Comparison of ENCODE assay signal across 10 cellular contexts in the genomic region with DNA sequence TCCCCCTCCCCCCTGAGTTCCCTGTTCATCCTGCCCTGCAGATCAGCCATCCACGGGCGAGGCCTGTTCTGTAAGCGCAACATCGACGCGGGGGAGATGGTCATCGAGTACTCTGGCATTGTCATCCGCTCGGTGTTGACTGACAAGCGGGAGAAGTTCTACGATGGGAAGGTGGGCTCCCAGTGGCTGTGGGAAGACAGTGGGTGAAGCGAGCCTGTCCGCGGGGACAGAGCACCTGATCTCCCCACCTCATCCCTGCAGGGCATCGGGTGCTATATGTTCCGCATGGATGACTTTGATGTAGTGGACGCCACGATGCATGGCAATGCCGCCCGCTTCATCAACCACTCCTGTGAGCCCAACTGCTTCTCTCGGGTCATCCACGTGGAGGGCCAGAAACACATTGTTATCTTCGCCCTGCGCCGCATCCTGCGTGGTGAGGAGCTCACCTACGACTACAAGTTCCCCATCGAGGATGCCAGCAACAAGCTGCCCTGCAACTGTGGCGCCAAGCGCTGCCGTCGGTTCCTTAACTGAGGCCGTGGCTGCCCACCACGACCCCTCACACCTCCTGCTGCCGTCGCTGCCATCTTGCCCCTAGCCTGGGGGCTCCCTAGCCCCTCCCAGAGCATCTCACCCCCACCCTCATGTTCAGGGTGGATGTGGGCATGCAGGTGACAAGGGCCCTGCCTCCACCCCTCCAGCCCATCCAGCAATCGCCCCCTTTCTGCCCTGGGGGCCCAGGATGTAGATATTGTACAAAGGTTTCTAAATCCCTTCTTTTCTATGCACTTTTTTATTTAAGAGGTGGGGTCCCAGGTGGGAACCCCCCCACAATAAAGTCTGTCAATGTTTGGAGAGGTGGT. TPM values are rescaled to one million over a fixed set of nuclear protein-coding genes. Genes with fewer than 3 reads are reported as not detected.
DNase-seq lines count a peak whose midpoint lies in the region; ATAC-seq, FAIRE-seq and TF ChIP-seq lines count a peak whose summit lies in the region.
"Had no signal": no experiment of that assay in that cellular context is flagged by ENCODE, and none has a peak within 500 bp of the region (broad histone marks: within the 10 kb centered on the region; RNA-seq: fewer than 3 reads in every experiment).

No MANE protein-coding gene starts in this region.

- no peak overlapping the region for H3K4me2 ChIP-seq in K562 (ENCODE audit: insufficient read depth, low read length)

- H3K27ac Mint-ChIP-seq in activated naive CD4-positive, alpha-beta T cell treated with anti-CD3 and anti-CD28 coated beads for 36 hours = no peak overlapping the region
- no peak overlapping the region for H3K27ac Mint-ChIP-seq in activated naive CD4-positive, alpha-beta T cell treated with anti-CD3 and anti-CD28 coated beads, Interleukin-2, amount 10 ng/mL, durations not matched to agents 7 days and 5 days
- peak overlapping the region; percentile 92 for H3K27ac Mint-ChIP-seq in stimulated activated naive B cell treated with anti-CD40 and anti-IgM and Interleukin-4, amounts not matched to agents 10 μg/mL and 1 μg/mL and 100 μg/mL, for 72 hours

- peaks cover 15 to 43% of the 10 kb centered on the region in 2 experiments; a peak in 4 of 5 replicates for H3K4me1 ChIP-seq in K562 (replicated peaks in 1 of 2; ENCODE audit: control insufficient read depth in 2 of 2, insufficient read depth in 2 of 2, low read length in 2 of 2)

- no peak for TF ChIP-seq RAD21 in K562 (CRISPR knock-in tag; conservative IDR thresholded peaks at IDR 0.05 in 1 of 2, IDR thresholded peaks at IDR 0.05 in 1 of 2)

- peaks cover 41% of the 10 kb centered on the region for H3K36me3 Mint-ChIP-seq in activated naive CD4-positive, alpha-beta T cell treated with anti-CD3 and anti-CD28 coated beads for 36 hours (ENCODE audit: low read depth)
- peaks cover 42% of the 10 kb centered on the region for H3K36me3 Mint-ChIP-seq in activated naive CD4-positive, alpha-beta T cell treated with anti-CD3 and anti-CD28 coated beads, Interleukin-2, amount 10 ng/mL, durations not matched to agents 7 days and 5 days
- H3K36me3 Mint-ChIP-seq in stimulated activated naive B cell treated with anti-CD40 and anti-IgM and Interleukin-4, amounts not matched to agents 10 μg/mL and 1 μg/mL and 100 μg/mL, for 72 hours = peaks cover 62 to 82% of the 10 kb centered on the region in 2 donors

- CTCF ChIA-PET in activated naive CD4-positive, alpha-beta T cell treated with anti-CD3 and anti-CD28 coated beads for 36 hours (lab: Charles Lee) = interaction anchor here (0.7 to 1.1 kb wide), 3 partner anchors 20 to 45 kb away, joined by 3 to 4 read pairs (median 3); no protein-coding TSS in a partner anchor
- CTCF ChIA-PET in activated naive CD4-positive, alpha-beta T cell treated with anti-CD3 and anti-CD28 coated beads, Interleukin-2, amount 10 ng/mL, durations not matched to agents 7 days and 5 days (lab: Charles Lee) = interaction anchor here (1.1 to 1.9 kb wide), 6 partner anchors 10 to 90 kb away, joined by 3 to 8 read pairs (median 4); a partner anchor contains a TSS
- CTCF ChIA-PET in K562 (lab: Yijun Ruan, JAX; ENCODE audit: low intra/inter-chr PET ratio) = no interaction called here

- H2AFZ ChIP-seq in K562 (ENCODE audit: low read depth, low read length) = no peak overlapping the region

- in situ Hi-C loops in K562 (cut with MboI) = no loop called here

- H3K9ac ChIP-seq in K562 (ENCODE audit: insufficient read depth in 1 of 2, low read depth in 2 of 2, low read length in 2 of 2) = peak overlapping the region in 1 of 2 experiments; percentile 21; a peak in 1 of 4 replicates

- TF ChIP-seq POLR2A in K562 (conservative IDR thresholded peaks at IDR 0.05) = no peak

- H4K20me1 ChIP-seq in K562 (replicated peaks; ENCODE audit: control insufficient read depth, insufficient read depth, low read length) = no peaks in the 10 kb centered on the region

- DNase-seq in activated naive CD4-positive, alpha-beta T cell treated with anti-CD3 and anti-CD28 coated beads for 36 hours = no peak
- no peak for DNase-seq in activated naive CD4-positive, alpha-beta T cell treated with anti-CD3 and anti-CD28 coated beads, Interleukin-2, amount 10 ng/mL, durations not matched to agents 7 days and 5 days
- DNase-seq in K562 (ENCODE audit: extremely low read depth in 1 of 4, low spot score in 3 of 4) (no peak), GDM1 (lab: John Stamatoyannopoulos, UW) (no peak)
- no peak for DNase-seq in stimulated activated naive B cell treated with anti-CD40 and anti-IgM and Interleukin-4, amounts not matched to agents 10 μg/mL and 1 μg/mL and 100 μg/mL, for 72 hours
- DNase-seq: gastrocnemius medialis, midbrain, NCI-H2171 treated with DMSO at 0.1 percent for 48 hours, WERI-Rb-1 had no signal

- 92% methylated on average over 36 of the region's 37 CpGs for WGBS in K562 (ENCODE audit: insufficient coverage, low coverage, missing lambda C conversion rate)

- H3K9me3 Mint-ChIP-seq in activated naive CD4-positive, alpha-beta T cell treated with anti-CD3 and anti-CD28 coated beads for 36 hours = no peaks in the 10 kb centered on the region
- H3K9me3 Mint-ChIP-seq in activated naive CD4-positive, alpha-beta T cell treated with anti-CD3 and anti-CD28 coated beads, Interleukin-2, amount 10 ng/mL, durations not matched to agents 7 days and 5 days = no peaks in the 10 kb centered on the region
- H3K9me3 Mint-ChIP-seq in stimulated activated naive B cell treated with anti-CD40 and anti-IgM and Interleukin-4, amounts not matched to agents 10 μg/mL and 1 μg/mL and 100 μg/mL, for 72 hours = no peaks in the 10 kb centered on the region

- H3K27ac ChIP-seq in K562 (ENCODE audit: extremely low read depth, low read depth, low read length) = no peak overlapping the region
- H3K27ac ChIP-seq: WERI-Rb-1 had no signal

- TF ChIP-seq CTCF in K562 (IDR thresholded peaks at IDR 0.05 in 2 of 3, conservative IDR thresholded peaks at IDR 0.05 in 1 of 3; ENCODE audit: insufficient read depth in 2 of 3, low read depth in 1 of 3, low read length in 3 of 3) = no peak

- H3K4me3 ChIP-seq in K562 = no peak overlapping the region
- H3K4me3 ChIP-seq: gastrocnemius medialis had no signal

- peaks cover 29% of the 10 kb centered on the region for H3K4me1 Mint-ChIP-seq in activated naive CD4-positive, alpha-beta T cell treated with anti-CD3 and anti-CD28 coated beads for 36 hours (ENCODE audit: low read depth)
- peaks cover 44% of the 10 kb centered on the region for H3K4me1 Mint-ChIP-seq in activated naive CD4-positive, alpha-beta T cell treated with anti-CD3 and anti-CD28 coated beads, Interleukin-2, amount 10 ng/mL, durations not matched to agents 7 days and 5 days
- H3K4me1 Mint-ChIP-seq in stimulated activated naive B cell treated with anti-CD40 and anti-IgM and Interleukin-4, amounts not matched to agents 10 μg/mL and 1 μg/mL and 100 μg/mL, for 72 hours = peaks cover 42 to 74% of the 10 kb centered on the region in 2 donors

- ATAC-seq in K562 (no peak), GM21423 (IDR thresholded peaks at IDR 0.05; ENCODE audit: unreplicated experiment) (no peak)
- no peak for ATAC-seq in stimulated activated naive B cell treated with anti-CD40 and anti-IgM and Interleukin-4, amounts not matched to agents 10 μg/mL and 1 μg/mL and 100 μg/mL, for 72 hours (replicated peaks)
- ATAC-seq: gastrocnemius medialis had no signal

- no peaks in the 10 kb centered on the region for H3K27me3 Mint-ChIP-seq in activated naive CD4-positive, alpha-beta T cell treated with anti-CD3 and anti-CD28 coated beads for 36 hours (ENCODE audit: low read depth)
- no peaks in the 10 kb centered on the region for H3K27me3 Mint-ChIP-seq in activated naive CD4-positive, alpha-beta T cell treated with anti-CD3 and anti-CD28 coated beads, Interleukin-2, amount 10 ng/mL, durations not matched to agents 7 days and 5 days
- H3K27me3 Mint-ChIP-seq in stimulated activated naive B cell treated with anti-CD40 and anti-IgM and Interleukin-4, amounts not matched to agents 10 μg/mL and 1 μg/mL and 100 μg/mL, for 72 hours = no peaks in the 10 kb centered on the region

- no peaks in the 10 kb centered on the region for H3K27me3 ChIP-seq in K562 (ENCODE audit: control insufficient read depth in 2 of 2, insufficient read depth in 2 of 2, low read length in 2 of 2)
- H3K27me3 ChIP-seq: gastrocnemius medialis had no signal

- TF ChIP-seq EP300 in K562 (IDR thresholded peaks at IDR 0.05; ENCODE audit: low read length) = no peak

- no peaks in the 10 kb centered on the region for H3K9me1 ChIP-seq in K562 (ENCODE audit: control insufficient read depth, insufficient read depth, low read length)

- POLR2A ChIA-PET in K562 (lab: Yijun Ruan, JAX) = interaction anchor here (1.4 to 2.7 kb wide), 3 partner anchors 10 to 18 kb away, joined by 5 to 19 read pairs (median 7); no protein-coding TSS in a partner anchor

- H3K36me3 ChIP-seq in K562 (ENCODE audit: control insufficient read depth, insufficient read depth, low read length) = peaks cover 70% of the 10 kb centered on the region; the same call in 2 of the 3 replicates

- no peaks in the 10 kb centered on the region; the same call in 2 of the 3 replicates for H3K79me2 ChIP-seq in K562 (ENCODE audit: control insufficient read depth, insufficient read depth, low read length)

- no peaks in the 10 kb centered on the region for H3K9me3 ChIP-seq in K562 (replicated peaks; ENCODE audit: control insufficient read depth, insufficient read depth, low read depth, low read length)
- H3K9me3 ChIP-seq: gastrocnemius medialis had no signal

- intact Hi-C loops in activated naive CD4-positive, alpha-beta T cell treated with anti-CD3 and anti-CD28 coated beads for 36 hours (cut with micrococcal nuclease) = no loop called here
- intact Hi-C loops in K562 (cut with micrococcal nuclease) = no loop called here

- H3K4me3 Mint-ChIP-seq in activated naive CD4-positive, alpha-beta T cell treated with anti-CD3 and anti-CD28 coated beads for 36 hours = peak overlapping the region; percentile 36
- H3K4me3 Mint-ChIP-seq in activated naive CD4-positive, alpha-beta T cell treated with anti-CD3 and anti-CD28 coated beads, Interleukin-2, amount 10 ng/mL, durations not matched to agents 7 days and 5 days = no peak overlapping the region
- H3K4me3 Mint-ChIP-seq in stimulated activated naive B cell treated with anti-CD40 and anti-IgM and Interleukin-4, amounts not matched to agents 10 μg/mL and 1 μg/mL and 100 μg/mL, for 72 hours = peak overlapping the region; percentile 40 to 57

- FAIRE-seq in K562 (lab: Jason Lieb, UNC) = no peak

- BruUV-seq in K562 (replicated peaks; lab: Mats Ljungman, UMichigan) = TSS peak; percentile 47

RNA-seq across cellular contexts. Expression of a gene that starts 4.0 kb away (rescaled TPM):
- 10 to 100 TPM; 51.0 to 52.8 TPM for total RNA-seq in activated naive CD4-positive, alpha-beta T cell treated with anti-CD3 and anti-CD28 coated beads for 36 hours
- total RNA-seq in K562 (2011; cell fraction: chromatin; rRNA removed; ENCODE audit: low replicate concordance) = 4.8 and 9.7 TPM in 2 replicates
- 8.8 and 9.6 TPM in 2 replicates for total RNA-seq in K562 (2011; cell fraction: nucleolus; rRNA removed)
- 5.4 and 9.5 TPM in 2 replicates for total RNA-seq in K562 (2011; cell fraction: nucleoplasm; rRNA removed)
- total RNA-seq in K562 (2014; rRNA removed) = 12.1 and 14.3 TPM in 2 replicates
- 1.2 and 3.6 TPM in 2 replicates for total RNA-seq in K562 (2014; rRNA removed; fragmentation: Illumina TruSeq; extraction: Trizol)
- total RNA-seq in K562 (2015; rRNA removed; fragmentation: Illumina TruSeq; extraction: Trizol) = 4.6 and 9.1 TPM in 2 replicates
- total RNA-seq in K562 (2021) = 7.8 and 12.1 TPM in 2 replicates
- polyA plus RNA-seq in K562 (2011; rRNA removed) = 4.0 and 4.2 TPM in 2 replicates
- polyA plus RNA-seq in K562 (2011; cell fraction: cytosol; rRNA removed) = 8.8 and 25.3 TPM in 2 replicates
- 15.2 and 21.1 TPM in 2 replicates for polyA plus RNA-seq in K562 (2011; cell fraction: nucleus; rRNA removed)
- 10.9 and 14.5 TPM in 2 replicates for polyA plus RNA-seq in K562 (2012)
- polyA plus RNA-seq in K562 (2014; fragmentation: Illumina TruSeq; extraction: Trizol) = 6.8 and 9.2 TPM in 2 replicates
- polyA plus RNA-seq in K562 (2014; fragmentation: Nextera tagmentation; extraction: Ambion mirVana) = 1 to 10 TPM; 1.0 to 2.6 TPM
- 11.6 and 15.0 TPM in 2 replicates for polyA plus RNA-seq in K562 (2014; rRNA removed)
- polyA minus RNA-seq in K562 (2011; rRNA and poly(A)+ RNA removed) = 0.75 and 0.98 TPM in 2 replicates
- polyA minus RNA-seq in K562 (2011; cell fraction: cytosol; rRNA and poly(A)+ RNA removed) = 4.4 and 7.9 TPM in 2 replicates
- 2.8 and 3.2 TPM in 2 replicates for polyA minus RNA-seq in K562 (2011; cell fraction: nucleus; rRNA and poly(A)+ RNA removed)

RNA-seq across cellular contexts. Expression of a gene that starts 7.0 kb away (rescaled TPM):
- total RNA-seq in activated naive CD4-positive, alpha-beta T cell treated with anti-CD3 and anti-CD28 coated beads for 36 hours = 10 to 100 TPM; 41.8 to 44.2 TPM
- 25.9 and 46.7 TPM in 2 replicates for total RNA-seq in K562 (2011; cell fraction: chromatin; rRNA removed; ENCODE audit: low replicate concordance)
- 26.5 and 31.5 TPM in 2 replicates for total RNA-seq in K562 (2011; cell fraction: nucleolus; rRNA removed)
- 29.8 and 35.6 TPM in 2 replicates for total RNA-seq in K562 (2011; cell fraction: nucleoplasm; rRNA removed)
- total RNA-seq in K562 (2014; rRNA removed) = 11.3 and 14.0 TPM in 2 replicates
- 6.6 and 8.4 TPM in 2 replicates for total RNA-seq in K562 (2014; rRNA removed; fragmentation: Illumina TruSeq; extraction: Trizol)
- 8.9 and 12.6 TPM in 2 replicates for total RNA-seq in K562 (2015; rRNA removed; fragmentation: Illumina TruSeq; extraction: Trizol)
- 11.2 and 14.8 TPM in 2 replicates for total RNA-seq in K562 (2021)
- 9.5 and 16.9 TPM in 2 replicates for polyA plus RNA-seq in K562 (2011; rRNA removed)
- polyA plus RNA-seq in K562 (2011; cell fraction: cytosol; rRNA removed) = 12.9 and 18.3 TPM in 2 replicates
- polyA plus RNA-seq in K562 (2011; cell fraction: nucleus; rRNA removed) = 85.9 and 97.8 TPM in 2 replicates
- 14.7 and 19.2 TPM in 2 replicates for polyA plus RNA-seq in K562 (2012)
- polyA plus RNA-seq in K562 (2014; fragmentation: Illumina TruSeq; extraction: Trizol) = 14.4 and 16.7 TPM in 2 replicates
- polyA plus RNA-seq in K562 (2014; fragmentation: Nextera tagmentation; extraction: Ambion mirVana) = 10 to 100 TPM in 1 of 2 experiments, 1 to 10 TPM in 1; 9.7 to 16.7 TPM
- polyA plus RNA-seq in K562 (2014; rRNA removed) = 14.4 and 19.5 TPM in 2 replicates
- polyA minus RNA-seq in K562 (2011; rRNA and poly(A)+ RNA removed) = 4.6 and 7.1 TPM in 2 replicates
- 3.1 and 9.3 TPM in 2 replicates for polyA minus RNA-seq in K562 (2011; cell fraction: cytosol; rRNA and poly(A)+ RNA removed)
- polyA minus RNA-seq in K562 (2011; cell fraction: nucleus; rRNA and poly(A)+ RNA removed) = 10.8 and 16.2 TPM in 2 replicates

RNA-seq across cellular contexts. Expression of a gene that starts 7.2 kb away (rescaled TPM):
- total RNA-seq in activated naive CD4-positive, alpha-beta T cell treated with anti-CD3 and anti-CD28 coated beads for 36 hours = 10 to 100 TPM; 32.4 to 37.7 TPM
- total RNA-seq in K562 (2011; cell fraction: chromatin; rRNA removed; ENCODE audit: low replicate concordance) = 14.8 and 25.8 TPM in 2 replicates
- total RNA-seq in K562 (2011; cell fraction: nucleolus; rRNA removed) = 38.7 and 45.7 TPM in 2 replicates
- total RNA-seq in K562 (2011; cell fraction: nucleoplasm; rRNA removed) = 23.4 and 27.6 TPM in 2 replicates
- total RNA-seq in K562 (2014; rRNA removed) (42.3 and 49.6 TPM in 2 replicates), K562 (2014; rRNA removed; fragmentation: Illumina TruSeq; extraction: Trizol) (48.0 and 53.3 TPM in 2 replicates), K562 (2015; rRNA removed; fragmentation: Illumina TruSeq; extraction: Trizol) (59.0 and 61.1 TPM in 2 replicates), K562 (2021) (63.1 and 65.7 TPM in 2 replicates)
- polyA plus RNA-seq in K562 (2011; rRNA removed) (29.6 and 34.5 TPM in 2 replicates), K562 (2014; fragmentation: Illumina TruSeq; extraction: Trizol) (54.2 and 58.6 TPM in 2 replicates), K562 (2014; fragmentation: Nextera tagmentation; extraction: Ambion mirVana) (100 to 1,000 TPM; 261 to 299 TPM), K562 (2014; rRNA removed) (76.5 and 79.2 TPM in 2 replicates)
- 47.5 and 76.3 TPM in 2 replicates for polyA plus RNA-seq in K562 (2011; cell fraction: cytosol; rRNA removed)
- 25.2 and 26.0 TPM in 2 replicates for polyA plus RNA-seq in K562 (2011; cell fraction: nucleus; rRNA removed)
- polyA plus RNA-seq in K562 (2012) = 61.9 and 63.5 TPM in 2 replicates
- polyA minus RNA-seq in K562 (2011; rRNA and poly(A)+ RNA removed) = 22.1 and 30.1 TPM in 2 replicates
- polyA minus RNA-seq in K562 (2011; cell fraction: cytosol; rRNA and poly(A)+ RNA removed) = 10.7 and 13.5 TPM in 2 replicates
- polyA minus RNA-seq in K562 (2011; cell fraction: nucleus; rRNA and poly(A)+ RNA removed) = 5.4 and 7.6 TPM in 2 replicates

RNA-seq across cellular contexts. Expression of a gene that starts 10.1 kb away (rescaled TPM):
- 1 to 10 TPM; 5.7 to 9.7 TPM for total RNA-seq in activated naive CD4-positive, alpha-beta T cell treated with anti-CD3 and anti-CD28 coated beads for 36 hours
- 16.9 and 59.4 TPM in 2 replicates for total RNA-seq in K562 (2011; cell fraction: chromatin; rRNA removed; ENCODE audit: low replicate concordance)
- 32.5 and 40.4 TPM in 2 replicates for total RNA-seq in K562 (2011; cell fraction: nucleolus; rRNA removed)
- total RNA-seq in K562 (2011; cell fraction: nucleoplasm; rRNA removed) = 22.7 and 31.1 TPM in 2 replicates
- total RNA-seq in K562 (2014; rRNA removed) (7.7 and 10.3 TPM in 2 replicates), K562 (2014; rRNA removed; fragmentation: Illumina TruSeq; extraction: Trizol) (5.0 and 5.7 TPM in 2 replicates), K562 (2015; rRNA removed; fragmentation: Illumina TruSeq; extraction: Trizol) (8.5 and 8.6 TPM in 2 replicates), K562 (2021) (9.2 TPM in 2 replicates)
- polyA plus RNA-seq in K562 (2011; rRNA removed) (4.4 and 8.7 TPM in 2 replicates), K562 (2014; fragmentation: Illumina TruSeq; extraction: Trizol) (11.5 and 14.4 TPM in 2 replicates), K562 (2014; fragmentation: Nextera tagmentation; extraction: Ambion mirVana) (1 to 10 TPM; 1.2 to 3.1 TPM), K562 (2014; rRNA removed) (9.0 and 12.5 TPM in 2 replicates)
- polyA plus RNA-seq in K562 (2011; cell fraction: cytosol; rRNA removed) = 11.6 and 13.7 TPM in 2 replicates
- 45.6 and 54.7 TPM in 2 replicates for polyA plus RNA-seq in K562 (2011; cell fraction: nucleus; rRNA removed)
- 7.4 and 16.7 TPM in 2 replicates for polyA plus RNA-seq in K562 (2012)
- 4.6 and 4.8 TPM in 2 replicates for polyA minus RNA-seq in K562 (2011; rRNA and poly(A)+ RNA removed)
- 12.8 and 14.8 TPM in 2 replicates for polyA minus RNA-seq in K562 (2011; cell fraction: cytosol; rRNA and poly(A)+ RNA removed)
- polyA minus RNA-seq in K562 (2011; cell fraction: nucleus; rRNA and poly(A)+ RNA removed) = 13.2 and 21.9 TPM in 2 replicates

RNA-seq across cellular contexts. Expression of a gene that starts 18.6 kb away (rescaled TPM):
- total RNA-seq in activated naive CD4-positive, alpha-beta T cell treated with anti-CD3 and anti-CD28 coated beads for 36 hours = under 1 TPM; 0.40 to 0.55 TPM
- 0.32 TPM in 1 of 2 replicates, not detected in the other for total RNA-seq in K562 (2011; cell fraction: chromatin; rRNA removed; ENCODE audit: low replicate concordance)
- total RNA-seq in K562 (2011; cell fraction: nucleolus; rRNA removed) = 0.50 and 0.92 TPM in 2 replicates
- not detected in 2 replicates for total RNA-seq in K562 (2011; cell fraction: nucleoplasm; rRNA removed)
- not detected in 2 replicates for total RNA-seq in K562 (2014; rRNA removed)
- total RNA-seq in K562 (2014; rRNA removed; fragmentation: Illumina TruSeq; extraction: Trizol) = not detected in 2 replicates
- not detected in 2 replicates for total RNA-seq in K562 (2015; rRNA removed; fragmentation: Illumina TruSeq; extraction: Trizol)
- 0.40 and 0.55 TPM in 2 replicates for total RNA-seq in K562 (2021)
- polyA plus RNA-seq in K562 (2011; rRNA removed) = 0.05 TPM in 1 of 2 replicates, not detected in the other
- 0.10 and 0.13 TPM in 2 replicates for polyA plus RNA-seq in K562 (2011; cell fraction: cytosol; rRNA removed)
- polyA plus RNA-seq in K562 (2011; cell fraction: nucleus; rRNA removed) = 0.24 and 0.63 TPM in 2 replicates
- polyA plus RNA-seq in K562 (2012) = 0.07 and 0.51 TPM in 2 replicates
- 0.14 TPM in 1 of 2 replicates, not detected in the other for polyA plus RNA-seq in K562 (2014; fragmentation: Illumina TruSeq; extraction: Trizol)
- not detected for polyA plus RNA-seq in K562 (2014; fragmentation: Nextera tagmentation; extraction: Ambion mirVana)
- not detected in 2 replicates for polyA plus RNA-seq in K562 (2014; rRNA removed)
- 0.15 TPM in 1 of 2 replicates, not detected in the other for polyA minus RNA-seq in K562 (2011; rRNA and poly(A)+ RNA removed)
- polyA minus RNA-seq in K562 (2011; cell fraction: cytosol; rRNA and poly(A)+ RNA removed) = not detected in 2 replicates
- polyA minus RNA-seq in K562 (2011; cell fraction: nucleus; rRNA and poly(A)+ RNA removed) = 0.22 TPM in 1 of 2 replicates, not detected in the other
